Comparison of ENCODE assay signal across 36 cellular contexts in genomic region chr3:16813336-16813735, GRCh38.
"Had no signal": no experiment of that assay in that cellular context is flagged by ENCODE, and none has a peak within 500 bp of the region (broad histone marks: within the 10 kb centered on the region; RNA-seq: fewer than 3 reads in every experiment).

No MANE protein-coding gene starts in this region.

- ATAC-seq: activated naive CD4-positive, alpha-beta T cell treated with anti-CD3 and anti-CD28 coated beads, Interleukin-2, amount 50 U/mL, for 72 hours; activated T-cell treated with anti-CD3 and anti-CD28 coated beads, Interleukin-2, amount 50 U/mL, for 4 hours; body of pancreas; Right ventricle myocardium inferior had no signal

- H3K27ac Mint-ChIP-seq: activated B cell treated with CpG ODN at 0.5 μM for 24 hours; activated CD4-positive, alpha-beta memory T cell treated with anti-CD3 and anti-CD28 coated beads for 36 hours; activated naive CD4-positive, alpha-beta T cell treated with anti-CD3 and anti-CD28 coated beads for 36 hours; activated naive CD4-positive, alpha-beta T cell treated with anti-CD3 and anti-CD28 coated beads, Interleukin-2, amount 50 U/mL, for 72 hours; activated T-helper 1 cell treated with anti-CD3 and anti-CD28 coated beads, Interleukin-12 subunit alpha, Interleukin-12 subunit beta, Interleukin-2, Interleukin-4 antibody, amounts not matched to agents 30 ng/mL and 10 ng/mL and 1 ng/mL, durations not matched to agents 14 hours and 24 hours and 36 hours had no signal

- H3K9me3 Mint-ChIP-seq: activated naive CD4-positive, alpha-beta T cell treated with anti-CD3 and anti-CD28 coated beads for 36 hours; activated naive CD4-positive, alpha-beta T cell treated with anti-CD3 and anti-CD28 coated beads, Interleukin-2, amount 50 U/mL, for 72 hours; activated T-helper 1 cell treated with anti-CD3 and anti-CD28 coated beads, Interleukin-12 subunit alpha, Interleukin-12 subunit beta, Interleukin-2, Interleukin-4 antibody, amounts not matched to agents 30 ng/mL and 10 ng/mL and 1 ng/mL, durations not matched to agents 14 hours and 24 hours and 36 hours had no signal

- H3K4me1 ChIP-seq: adrenal gland, body of pancreas, breast epithelium had no signal

- H3K4me3 ChIP-seq: adrenal gland, body of pancreas, breast epithelium, MG63, PC-9 had no signal

- DNase-seq: activated B cell treated with CpG ODN at 0.5 μM for 24 hours; activated CD4-positive, alpha-beta memory T cell treated with anti-CD3 and anti-CD28 coated beads for 36 hours; activated CD4-positive, alpha-beta T cell treated with anti-CD3 and anti-CD28 coated beads for 4 hours; activated CD4-positive, alpha-beta T cell treated with anti-CD3 and anti-CD28 coated beads, Interleukin-2, amount 50 U/mL, for 1 hour; activated CD4-positive, CD25-positive, alpha-beta regulatory T cell treated with anti-CD3 and anti-CD28 coated beads, Interleukin-2, amount 50 U/mL, for 72 hours; activated CD8-positive, alpha-beta memory T cell treated with anti-CD3 and anti-CD28 coated beads, Interleukin-2, amount 50 U/mL, for 4 hours; activated gamma-delta T cell treated with Interleukin-2 at 50 U/mL for 16 hours; activated naive CD4-positive, alpha-beta T cell treated with anti-CD3 and anti-CD28 coated beads for 36 hours; activated T-cell treated with anti-CD3 and anti-CD28 coated beads for 4 hours; activated T-cell treated with anti-CD3 and anti-CD28 coated beads, Interleukin-2, amount 50 U/mL, for 4 hours; adrenal gland; body of pancreas; Kasumi-1; MG63; NCI-H1048; NCI-H1105 treated with DMSO at 0.1 percent for 48 hours; NCI-H1436; NCI-H1694; NCI-H1930; NCI-H2081 treated with DMSO at 0.1 percent for 48 hours; NCI-H226; NCI-H510A; NCI-H69; NK-92 treated with Interleukin-12 subunit alpha and Interleukin-12 subunit beta, amount 100 ng/mL, for 24 hours; PC-9; SIG-M5; SW 1271; T-helper 1 cell; T-helper 2 cell; T-helper 9 cell had no signal

- H3K36me3 ChIP-seq: adrenal gland, breast epithelium, MG63 had no signal

- H3K4me3 Mint-ChIP-seq: activated B cell treated with CpG ODN at 0.5 μM for 24 hours; activated CD4-positive, alpha-beta memory T cell treated with anti-CD3 and anti-CD28 coated beads for 36 hours; activated naive CD4-positive, alpha-beta T cell treated with anti-CD3 and anti-CD28 coated beads for 36 hours; activated T-cell treated with anti-CD3 and anti-CD28 coated beads, Interleukin-2, amount 50 U/mL, for 4 hours; activated T-helper 1 cell treated with anti-CD3 and anti-CD28 coated beads, Interleukin-12 subunit alpha, Interleukin-12 subunit beta, Interleukin-2, Interleukin-4 antibody, amounts not matched to agents 30 ng/mL and 10 ng/mL and 1 ng/mL, durations not matched to agents 14 hours and 24 hours and 36 hours had no signal

- H3K27me3 Mint-ChIP-seq: activated B cell treated with CpG ODN at 0.5 μM for 24 hours; activated CD4-positive, alpha-beta memory T cell treated with anti-CD3 and anti-CD28 coated beads for 36 hours had no signal

- H3K36me3 Mint-ChIP-seq: activated naive CD4-positive, alpha-beta T cell treated with anti-CD3 and anti-CD28 coated beads, Interleukin-2, amount 50 U/mL, for 72 hours had no signal

- H3K27me3 ChIP-seq: adrenal gland, body of pancreas, breast epithelium, MG63 had no signal

- H3K4me1 Mint-ChIP-seq: activated B cell treated with CpG ODN at 0.5 μM for 24 hours had no signal

- H3K27ac ChIP-seq: adrenal gland, body of pancreas, breast epithelium, PC-9, RWPE1, VCaP had no signal

- H3K9me3 ChIP-seq: adrenal gland, body of pancreas, breast epithelium, MG63 had no signal
